Comparison of ENCODE assay signal across 27 cellular contexts in the genomic region with DNA sequence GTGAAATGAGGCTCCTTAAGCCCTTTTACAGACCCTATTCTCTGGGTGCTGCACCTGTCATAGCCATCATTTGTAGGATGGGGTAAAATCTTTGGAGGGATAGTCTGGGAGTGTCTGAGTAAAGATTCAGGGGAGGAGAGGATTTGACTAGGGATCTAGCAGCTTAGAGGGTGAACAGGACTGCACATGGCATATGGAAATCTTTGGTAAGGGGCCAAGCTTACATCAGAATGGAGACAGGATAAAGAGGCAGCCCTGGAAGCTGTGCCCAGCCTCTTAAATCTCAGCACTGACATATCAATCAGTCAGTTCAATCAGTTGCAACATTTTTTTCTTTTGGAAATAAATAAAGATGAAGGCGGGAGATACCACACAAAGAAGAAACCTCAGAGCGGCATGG.
"Had no signal": no experiment of that assay in that cellular context is flagged by ENCODE, and none has a peak within 500 bp of the region (broad histone marks: within the 10 kb centered on the region; RNA-seq: fewer than 3 reads in every experiment).

No MANE protein-coding gene starts in this region.

- H3K9me3 ChIP-seq: SJSA1 had no signal

- H3K36me3 ChIP-seq: brain microvascular endothelial cell, MG63, SJSA1 had no signal

- H3K27ac ChIP-seq: brain microvascular endothelial cell, coronary artery, SJSA1 had no signal

- H3K4me1 ChIP-seq: SJSA1 had no signal

- DNase-seq: activated CD4-positive, alpha-beta memory T cell treated with anti-CD3 and anti-CD28 coated beads for 36 hours; activated CD4-positive, alpha-beta T cell treated with anti-CD3 and anti-CD28 coated beads, Interleukin-2, amount 10 ng/mL, durations not matched to agents 7 days and 5 days; activated CD4-positive, CD25-positive, alpha-beta regulatory T cell; activated CD8-positive, alpha-beta memory T cell treated with anti-CD3 and anti-CD28 coated beads for 24 hours; activated effector memory CD4-positive, alpha-beta T cell treated with anti-CD3 and anti-CD28 coated beads, Interleukin-2, amount 50 U/mL, for 16 hours; activated naive CD4-positive, alpha-beta T cell treated with Interleukin-2 at 50 U/mL for 16 hours; activated naive CD8-positive, alpha-beta T cell treated with anti-CD3 and anti-CD28 coated beads, Interleukin-2, amount 50 U/mL, for 24 hours; activated T-cell treated with anti-CD3 and anti-CD28 coated beads, Interleukin-2, amount 50 U/mL, for 4 hours; amniotic stem cell; brain microvascular endothelial cell; MG63; MV-4-11; NCI-H1092 treated with DMSO at 0.1 percent for 48 hours; NCI-H1417 treated with DMSO at 0.1 percent for 48 hours; NCI-H187 treated with DMSO at 0.1 percent for 48 hours; NCI-H2081 treated with DMSO at 0.1 percent for 48 hours; NCI-H226; NCI-H510A treated with DMSO at 0.1 percent for 48 hours; NCI-H774; PC-3; SHP77; T-cell; T-helper 2 cell; T1000 had no signal

- H3K4me3 ChIP-seq: coronary artery, MG63, SJSA1 had no signal

- ATAC-seq: activated naive CD4-positive, alpha-beta T cell treated with anti-CD3 and anti-CD28 coated beads, Interleukin-2, amount 50 U/mL, for 72 hours; activated naive CD8-positive, alpha-beta T cell treated with anti-CD3 and anti-CD28 coated beads, Interleukin-2, amount 50 U/mL, for 24 hours; activated T-cell treated with anti-CD3 and anti-CD28 coated beads, Interleukin-2, amount 50 U/mL, for 4 hours; PC-3; T-cell had no signal

- H3K27me3 ChIP-seq: brain microvascular endothelial cell, MG63, SJSA1 had no signal
